Comparison of ENCODE assay signal across 10 cellular contexts in the genomic region with DNA sequence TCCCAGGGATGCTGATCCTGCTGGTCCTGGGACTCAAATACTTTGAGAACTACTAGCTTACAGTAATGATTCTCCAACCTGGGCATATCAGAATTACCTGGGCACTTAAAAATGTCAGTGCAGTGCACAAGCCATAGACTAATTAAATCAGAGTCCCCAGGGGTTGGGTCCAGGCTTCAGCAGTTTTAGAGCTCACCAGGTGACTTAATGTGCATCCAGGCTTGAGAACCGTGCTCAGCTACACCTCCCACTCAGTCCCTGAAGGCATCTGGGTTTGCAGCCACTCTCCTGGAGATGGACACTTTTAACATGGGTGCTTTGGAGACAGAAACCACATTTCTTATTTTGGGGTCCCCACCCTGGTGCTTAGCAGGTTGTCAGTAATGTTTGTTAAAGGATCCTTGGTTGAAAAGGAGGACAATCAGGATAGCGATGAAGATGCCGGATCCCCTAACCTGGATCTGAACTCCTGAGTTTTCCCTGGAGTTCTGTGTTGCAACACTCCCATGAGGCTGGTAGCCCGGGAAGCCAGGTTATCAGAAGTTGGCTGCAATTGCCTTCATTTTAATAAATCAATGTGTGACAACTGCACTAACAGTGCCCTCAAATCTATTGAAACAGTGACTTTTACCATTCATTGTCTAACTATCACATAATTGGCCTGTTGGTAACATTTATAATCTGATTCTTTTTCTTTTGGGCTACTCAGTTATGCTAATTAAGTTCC. TPM values are rescaled to one million over a fixed set of nuclear protein-coding genes. Genes with fewer than 3 reads are reported as not detected.
DNase-seq lines count a peak whose midpoint lies in the region; ATAC-seq, FAIRE-seq and TF ChIP-seq lines count a peak whose summit lies in the region.
"Had no signal": no experiment of that assay in that cellular context is flagged by ENCODE, and none has a peak within 500 bp of the region (broad histone marks: within the 10 kb centered on the region; RNA-seq: fewer than 3 reads in every experiment).

No MANE protein-coding gene starts in this region.

- FAIRE-seq in GM12892 (lab: Jason Lieb, UNC) = no peak

- peak overlapping the region; percentile 14 for H3K4me3 Mint-ChIP-seq in activated naive CD8-positive, alpha-beta T cell treated with anti-CD3 and anti-CD28 coated beads, Interleukin-2, amount 10 ng/mL, durations not matched to agents 7 days and 5 days
- H3K4me3 Mint-ChIP-seq: nephron progenitor cell had no signal

- H3K9me3 Mint-ChIP-seq in activated naive CD8-positive, alpha-beta T cell treated with anti-CD3 and anti-CD28 coated beads, Interleukin-2, amount 10 ng/mL, durations not matched to agents 7 days and 5 days = no peaks in the 10 kb centered on the region
- H3K9me3 Mint-ChIP-seq: nephron progenitor cell had no signal

- peak; percentile 0 for ATAC-seq in GM18498 (IDR thresholded peaks at IDR 0.05; ENCODE audit: unreplicated experiment)
- ATAC-seq in GM21360 (IDR thresholded peaks at IDR 0.05; ENCODE audit: unreplicated experiment) = peak; percentile 34
- ATAC-seq in HG03469 (IDR thresholded peaks at IDR 0.05; ENCODE audit: unreplicated experiment) = peak; percentile 36
- no peak for ATAC-seq in activated naive CD8-positive, alpha-beta T cell treated with anti-CD3 and anti-CD28 coated beads, Interleukin-2, amount 10 ng/mL, durations not matched to agents 7 days and 5 days (ENCODE audit: low read depth)
- ATAC-seq in HG02938 (IDR thresholded peaks at IDR 0.05; ENCODE audit: unreplicated experiment) = no peak

- no peak for TF ChIP-seq POLR2A in GM12892 (IDR thresholded peaks at IDR 0.05; ENCODE audit: low read depth, low read length)

- no peak for DNase-seq in activated naive CD8-positive, alpha-beta T cell treated with anti-CD3 and anti-CD28 coated beads, Interleukin-2, amount 10 ng/mL, durations not matched to agents 7 days and 5 days
- DNase-seq in NOMO-1 (lab: John Stamatoyannopoulos, UW; ENCODE audit: unreplicated experiment in 2 of 2) (no peak), GM12892 (ENCODE audit: insufficient read length) (no peak)
- no peak for DNase-seq in stimulated activated CD4-positive, alpha-beta T cell treated with anti-CD3 and anti-CD28 coated beads, Interleukin-4, amount 100 ng/mL, for 24 hours
- DNase-seq: DND-41, nephron progenitor cell had no signal

- no peaks in the 10 kb centered on the region for H3K36me3 Mint-ChIP-seq in activated naive CD8-positive, alpha-beta T cell treated with anti-CD3 and anti-CD28 coated beads, Interleukin-2, amount 10 ng/mL, durations not matched to agents 7 days and 5 days

- POLR2A ChIA-PET in activated naive CD8-positive, alpha-beta T cell treated with anti-CD3 and anti-CD28 coated beads, Interleukin-2, amount 10 ng/mL, durations not matched to agents 7 days and 5 days (lab: Charles Lee) = interaction anchor here (0.7 to 1.0 kb wide), 2 partner anchors 43 to 725 kb away, joined by 3 read pairs; no protein-coding TSS in a partner anchor

- H3K27ac Mint-ChIP-seq in activated naive CD8-positive, alpha-beta T cell treated with anti-CD3 and anti-CD28 coated beads, Interleukin-2, amount 10 ng/mL, durations not matched to agents 7 days and 5 days = peak overlapping the region; percentile 72

- peaks cover 15% of the 10 kb centered on the region for H3K4me1 Mint-ChIP-seq in activated naive CD8-positive, alpha-beta T cell treated with anti-CD3 and anti-CD28 coated beads, Interleukin-2, amount 10 ng/mL, durations not matched to agents 7 days and 5 days

- H3K27me3 Mint-ChIP-seq in activated naive CD8-positive, alpha-beta T cell treated with anti-CD3 and anti-CD28 coated beads, Interleukin-2, amount 10 ng/mL, durations not matched to agents 7 days and 5 days = no peaks in the 10 kb centered on the region

RNA-seq across cellular contexts. Expression of gene BFSP2, which starts 48.1 kb away (rescaled TPM):
- not detected for total RNA-seq in activated naive CD8-positive, alpha-beta T cell treated with anti-CD3 and anti-CD28 coated beads, Interleukin-2, amount 10 ng/mL, durations not matched to agents 7 days and 5 days
- 3.8 TPM for polyA plus RNA-seq in GM12892 (2012; ENCODE audit: missing spikeins)

Comparison
In these comparisons a context has a peak if more than half of its experiments do, and no peak if none do; other contexts are left out.
1. ATAC-seq: peak in GM18498 (single experiment), GM21360 (single experiment) and HG03469 (single experiment); none in activated naive CD8-positive, alpha-beta T cell treated with anti-CD3 and anti-CD28 coated beads, Interleukin-2, amount 10 ng/mL, durations not matched to agents 7 days and 5 days (single experiment) and HG02938 (single experiment).